Comparison of ENCODE assay signal across 28 cellular contexts in genomic region chr22:50224071-50224470, GRCh38.
"Had no signal": no experiment of that assay in that cellular context is flagged by ENCODE, and none has a peak within 500 bp of the region (broad histone marks: within the 10 kb centered on the region; RNA-seq: fewer than 3 reads in every experiment).

No MANE protein-coding gene starts in this region.

- H3K4me3 ChIP-seq: cardiac muscle cell, MG63 had no signal

- H3K9me3 ChIP-seq: MG63 had no signal

- H3K27ac Mint-ChIP-seq: activated B cell treated with CpG ODN at 0.5 μM for 24 hours; activated CD4-positive, alpha-beta memory T cell treated with anti-CD3 and anti-CD28 coated beads for 36 hours; activated CD4-positive, alpha-beta T cell treated with anti-CD3 and anti-CD28 coated beads, Interleukin-2, amount 10 ng/mL, durations not matched to agents 24 days and 14 days; activated naive CD8-positive, alpha-beta T cell treated with anti-CD3 and anti-CD28 coated beads for 36 hours had no signal

- H3K4me3 Mint-ChIP-seq: activated B cell treated with CpG ODN at 0.5 μM for 24 hours; activated CD4-positive, alpha-beta memory T cell treated with anti-CD3 and anti-CD28 coated beads for 36 hours; activated CD4-positive, alpha-beta T cell treated with anti-CD3 and anti-CD28 coated beads, Interleukin-2, amount 10 ng/mL, durations not matched to agents 24 days and 14 days; activated naive CD8-positive, alpha-beta T cell treated with anti-CD3 and anti-CD28 coated beads for 36 hours had no signal

- H3K27me3 ChIP-seq: brain microvascular endothelial cell, cardiac muscle cell, MG63 had no signal

- H3K27me3 Mint-ChIP-seq: activated B cell treated with CpG ODN at 0.5 μM for 24 hours; activated CD4-positive, alpha-beta memory T cell treated with anti-CD3 and anti-CD28 coated beads for 36 hours; activated CD4-positive, alpha-beta T cell treated with anti-CD3 and anti-CD28 coated beads, Interleukin-2, amount 10 ng/mL, durations not matched to agents 24 days and 14 days; activated naive CD8-positive, alpha-beta T cell treated with anti-CD3 and anti-CD28 coated beads for 36 hours had no signal

- H3K9me3 Mint-ChIP-seq: activated B cell treated with CpG ODN at 0.5 μM for 24 hours; activated CD4-positive, alpha-beta memory T cell treated with anti-CD3 and anti-CD28 coated beads for 36 hours; activated CD4-positive, alpha-beta T cell treated with anti-CD3 and anti-CD28 coated beads, Interleukin-2, amount 10 ng/mL, durations not matched to agents 24 days and 14 days; activated naive CD8-positive, alpha-beta T cell treated with anti-CD3 and anti-CD28 coated beads for 36 hours had no signal

- DNase-seq: activated B cell treated with CpG ODN at 0.5 μM for 24 hours; activated CD4-positive, alpha-beta memory T cell treated with anti-CD3 and anti-CD28 coated beads for 36 hours; activated CD4-positive, alpha-beta T cell treated with anti-CD3 and anti-CD28 coated beads for 1 hour; activated CD4-positive, alpha-beta T cell treated with anti-CD3 and anti-CD28 coated beads, Interleukin-2, amount 10 ng/mL, durations not matched to agents 24 days and 14 days; activated CD8-positive, alpha-beta memory T cell treated with anti-CD3 and anti-CD28 coated beads, Interleukin-2, amount 50 U/mL, for 48 hours; activated effector memory CD4-positive, alpha-beta T cell treated with anti-CD3 and anti-CD28 coated beads, Interleukin-2, amount 50 U/mL, for 16 hours; activated naive CD4-positive, alpha-beta T cell treated with Interleukin-2 at 50 U/mL for 16 hours; activated naive CD8-positive, alpha-beta T cell treated with anti-CD3 and anti-CD28 coated beads for 36 hours; activated T-cell treated with anti-CD3 and anti-CD28 coated beads, Interleukin-2, amount 50 U/mL, for 1 hour; brain microvascular endothelial cell; MG63; MV-4-11; NCI-H1092 treated with DMSO at 0.1 percent for 48 hours; NCI-H1417 treated with DMSO at 0.1 percent for 48 hours; NCI-H1694; NCI-H2029; NCI-H2107; NCI-H2171 treated with DMSO at 0.1 percent for 48 hours; NCI-H226; NCI-H510A; NCI-H526 treated with DMSO at 0.1 percent for 48 hours; NCI-H82; RPMI8226; SHP77 treated with DMSO at 0.1 percent for 48 hours; T-helper 2 cell; T1000 had no signal

- H3K27ac ChIP-seq: brain microvascular endothelial cell, cardiac muscle cell had no signal

- ATAC-seq: Panc1 had no signal

- H3K4me1 Mint-ChIP-seq: activated B cell treated with CpG ODN at 0.5 μM for 24 hours; activated CD4-positive, alpha-beta T cell treated with anti-CD3 and anti-CD28 coated beads, Interleukin-2, amount 10 ng/mL, durations not matched to agents 24 days and 14 days; activated naive CD8-positive, alpha-beta T cell treated with anti-CD3 and anti-CD28 coated beads for 36 hours had no signal
